In genomic region chr2:171404719-171405118, GRCh38 we compare ENCODE assay signal across 1 cellular context.
TF ChIP-seq lines count a peak whose summit lies in the region.

No MANE protein-coding gene starts in this region.

TF ChIP-seq in GM12878, 131 proteins besides CTCF, POLR2A, EP300 and RAD21:
- TF ChIP-seq RB1 (IDR thresholded peaks at IDR 0.05; ENCODE audit: borderline replicate concordance) (no peak), NBN (IDR thresholded peaks at IDR 0.05) (no peak), PML (IDR thresholded peaks at IDR 0.05; ENCODE audit: low read length) (no peak), POU2F2 (IDR thresholded peaks at IDR 0.05; ENCODE audit: borderline replicate concordance, low read depth, low read length) (no peak), SIX5 (IDR thresholded peaks at IDR 0.05; ENCODE audit: low read depth, low read length, severe bottlenecking) (no peak), TARDBP (IDR thresholded peaks at IDR 0.05; ENCODE audit: borderline replicate concordance) (no peak), ATF2 (IDR thresholded peaks at IDR 0.05; ENCODE audit: low read length) (peak; percentile 31; the same call in 1 of the 2 replicates), ZNF274 (IDR thresholded peaks at IDR 0.05; ENCODE audit: insufficient read depth, insufficient read length) (no peak), SP1 (IDR thresholded peaks at IDR 0.05; ENCODE audit: low read depth, low read length) (no peak), SUZ12 (IDR thresholded peaks at IDR 0.05; ENCODE audit: unreplicated experiment) (no peak), GABPA (IDR thresholded peaks at IDR 0.05; ENCODE audit: low read depth) (no peak), E2F8 (IDR thresholded peaks at IDR 0.05; ENCODE audit: low read depth, partially characterized antibody) (no peak), ZNF622 (IDR thresholded peaks at IDR 0.05) (no peak), RAD51 (IDR thresholded peaks at IDR 0.05) (no peak), SMC3 (IDR thresholded peaks at IDR 0.05; ENCODE audit: borderline replicate concordance, low read length) (no peak), NFIC (IDR thresholded peaks at IDR 0.05; ENCODE audit: low read depth, low read length) (0 out of 2 replicates have a peak, but pooled peaks have one; percentile 30), POLR2AphosphoS2 (IDR thresholded peaks at IDR 0.05; ENCODE audit: low read depth, low read length) (no peak), IRF4 (IDR thresholded peaks at IDR 0.05; ENCODE audit: low read depth, low read length) (peak; percentile 36; the same call in 1 of the 2 replicates), FOXK2 (IDR thresholded peaks at IDR 0.05) (no peak), RFX5 (IDR thresholded peaks at IDR 0.05; ENCODE audit: low read depth, low read length) (no peak), JUNB (IDR thresholded peaks at IDR 0.05) (0 out of 2 replicates have a peak, but pooled peaks have one; percentile 17), EED (IDR thresholded peaks at IDR 0.05; ENCODE audit: low read depth) (no peak), NRF1 (conservative IDR thresholded peaks at IDR 0.05; ENCODE audit: low read depth, low read length) (no peak), IKZF1 (conservative IDR thresholded peaks at IDR 0.05) (no peak), POLR2AphosphoS5 (IDR thresholded peaks at IDR 0.05; ENCODE audit: low read length) (no peak), SREBF2 (IDR thresholded peaks at IDR 0.05; ENCODE audit: low read length) (no peak), USF1 (IDR thresholded peaks at IDR 0.05; ENCODE audit: borderline replicate concordance, extremely low read length, insufficient read depth, low read depth, low read length) (no peak), BACH1 (IDR thresholded peaks at IDR 0.05; ENCODE audit: borderline replicate concordance) (no peak), ATF7 (IDR thresholded peaks at IDR 0.05; ENCODE audit: low read depth) (no peak), STAT3 (IDR thresholded peaks at IDR 0.05; ENCODE audit: low read depth, low read length) (no peak), PBX3 (IDR thresholded peaks at IDR 0.05; ENCODE audit: insufficient replicate concordance, low read depth, low read length) (no peak), HDAC2 (IDR thresholded peaks at IDR 0.05) (no peak)
- TF ChIP-seq, protein P1, sequence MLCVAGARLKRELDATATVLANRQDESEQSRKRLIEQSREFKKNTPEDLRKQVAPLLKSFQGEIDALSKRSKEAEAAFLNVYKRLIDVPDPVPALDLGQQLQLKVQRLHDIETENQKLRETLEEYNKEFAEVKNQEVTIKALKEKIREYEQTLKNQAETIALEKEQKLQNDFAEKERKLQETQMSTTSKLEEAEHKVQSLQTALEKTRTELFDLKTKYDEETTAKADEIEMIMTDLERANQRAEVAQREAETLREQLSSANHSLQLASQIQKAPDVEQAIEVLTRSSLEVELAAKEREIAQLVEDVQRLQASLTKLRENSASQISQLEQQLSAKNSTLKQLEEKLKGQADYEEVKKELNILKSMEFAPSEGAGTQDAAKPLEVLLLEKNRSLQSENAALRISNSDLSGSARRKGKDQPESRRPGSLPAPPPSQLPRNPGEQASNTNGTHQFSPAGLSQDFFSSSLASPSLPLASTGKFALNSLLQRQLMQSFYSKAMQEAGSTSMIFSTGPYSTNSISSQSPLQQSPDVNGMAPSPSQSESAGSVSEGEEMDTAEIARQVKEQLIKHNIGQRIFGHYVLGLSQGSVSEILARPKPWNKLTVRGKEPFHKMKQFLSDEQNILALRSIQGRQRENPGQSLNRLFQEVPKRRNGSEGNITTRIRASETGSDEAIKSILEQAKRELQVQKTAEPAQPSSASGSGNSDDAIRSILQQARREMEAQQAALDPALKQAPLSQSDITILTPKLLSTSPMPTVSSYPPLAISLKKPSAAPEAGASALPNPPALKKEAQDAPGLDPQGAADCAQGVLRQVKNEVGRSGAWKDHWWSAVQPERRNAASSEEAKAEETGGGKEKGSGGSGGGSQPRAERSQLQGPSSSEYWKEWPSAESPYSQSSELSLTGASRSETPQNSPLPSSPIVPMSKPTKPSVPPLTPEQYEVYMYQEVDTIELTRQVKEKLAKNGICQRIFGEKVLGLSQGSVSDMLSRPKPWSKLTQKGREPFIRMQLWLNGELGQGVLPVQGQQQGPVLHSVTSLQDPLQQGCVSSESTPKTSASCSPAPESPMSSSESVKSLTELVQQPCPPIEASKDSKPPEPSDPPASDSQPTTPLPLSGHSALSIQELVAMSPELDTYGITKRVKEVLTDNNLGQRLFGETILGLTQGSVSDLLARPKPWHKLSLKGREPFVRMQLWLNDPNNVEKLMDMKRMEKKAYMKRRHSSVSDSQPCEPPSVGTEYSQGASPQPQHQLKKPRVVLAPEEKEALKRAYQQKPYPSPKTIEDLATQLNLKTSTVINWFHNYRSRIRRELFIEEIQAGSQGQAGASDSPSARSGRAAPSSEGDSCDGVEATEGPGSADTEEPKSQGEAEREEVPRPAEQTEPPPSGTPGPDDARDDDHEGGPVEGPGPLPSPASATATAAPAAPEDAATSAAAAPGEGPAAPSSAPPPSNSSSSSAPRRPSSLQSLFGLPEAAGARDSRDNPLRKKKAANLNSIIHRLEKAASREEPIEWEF (IDR thresholded peaks at IDR 0.05; ENCODE audit: insufficient replicate concordance, low read depth, low read length) = no peak
- TF ChIP-seq, protein P2, sequence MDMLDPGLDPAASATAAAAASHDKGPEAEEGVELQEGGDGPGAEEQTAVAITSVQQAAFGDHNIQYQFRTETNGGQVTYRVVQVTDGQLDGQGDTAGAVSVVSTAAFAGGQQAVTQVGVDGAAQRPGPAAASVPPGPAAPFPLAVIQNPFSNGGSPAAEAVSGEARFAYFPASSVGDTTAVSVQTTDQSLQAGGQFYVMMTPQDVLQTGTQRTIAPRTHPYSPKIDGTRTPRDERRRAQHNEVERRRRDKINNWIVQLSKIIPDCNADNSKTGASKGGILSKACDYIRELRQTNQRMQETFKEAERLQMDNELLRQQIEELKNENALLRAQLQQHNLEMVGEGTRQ (IDR thresholded peaks at IDR 0.05; ENCODE audit: borderline replicate concordance, low read depth, low read length) = no peak
- TF ChIP-seq, protein P3, sequence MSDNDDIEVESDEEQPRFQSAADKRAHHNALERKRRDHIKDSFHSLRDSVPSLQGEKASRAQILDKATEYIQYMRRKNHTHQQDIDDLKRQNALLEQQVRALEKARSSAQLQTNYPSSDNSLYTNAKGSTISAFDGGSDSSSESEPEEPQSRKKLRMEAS (IDR thresholded peaks at IDR 0.05; ENCODE audit: low read depth, low read length) = no peak
